Comparison of ENCODE assay signal across 8 cellular contexts in the genomic region with DNA sequence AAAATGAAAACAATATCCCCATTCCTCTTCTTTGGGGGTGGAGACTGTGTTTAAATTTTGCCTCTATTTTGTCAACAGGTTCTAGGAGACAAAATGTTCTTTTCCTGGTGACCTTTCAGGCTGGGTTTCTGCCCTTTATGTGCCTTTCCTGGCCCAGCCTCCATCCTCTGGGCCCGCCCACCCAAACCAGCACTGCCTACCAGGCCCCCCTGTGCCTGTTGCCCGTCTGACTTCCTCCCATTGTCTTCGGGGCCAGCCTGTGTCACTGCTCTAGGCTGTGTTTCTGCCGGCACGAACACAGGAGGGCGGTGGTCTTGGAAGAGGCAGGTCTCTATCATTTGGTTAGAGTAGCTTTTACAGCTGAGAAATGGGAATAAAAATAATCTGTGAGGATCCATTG.
DNase-seq lines count a peak whose midpoint lies in the region.

No MANE protein-coding gene starts in this region.

- DNase-seq in NCI-H748 (lab: John Stamatoyannopoulos, UW; ENCODE audit: unreplicated experiment) (peak; percentile 39), NCI-H748 treated with DMSO at 0.1 percent for 48 hours (lab: John Stamatoyannopoulos, UW) (no peak), medulla oblongata (ENCODE audit: extremely low spot score) (peak; percentile 76), KG1 (lab: John Stamatoyannopoulos, UW) (no peak), SKM-1 treated with dmso at 0.1 percent for 144 hours (lab: John Stamatoyannopoulos, UW; ENCODE audit: unreplicated experiment) (no peak), HK-2 (ENCODE audit: unreplicated experiment) (no peak)
- peak; percentile 55 for DNase-seq in central memory CD4-positive, alpha-beta T cell
- peak; percentile 41 for DNase-seq in stimulated activated naive CD4-positive, alpha-beta T cell treated with Interleukin-2 at 50 U/mL for 16 hours (lab: John Stamatoyannopoulos, UW)

Comparison
In these comparisons a context has a peak if more than half of its experiments do, and no peak if none do; other contexts are left out.
1. DNase-seq: peak in NCI-H748 (single experiment), central memory CD4-positive, alpha-beta T cell (single experiment), medulla oblongata (single experiment) and stimulated activated naive CD4-positive, alpha-beta T cell treated with Interleukin-2 at 50 U/mL for 16 hours (single experiment); none in NCI-H748 treated with DMSO at 0.1 percent for 48 hours (single experiment), KG1 (single experiment), SKM-1 treated with dmso at 0.1 percent for 144 hours (single experiment) and HK-2 (single experiment).